ENCODE assay signal across 39 cellular contexts in genomic region chr1:36608272-36608671, GRCh38.
"Had no signal": no experiment of that assay in that cellular context is flagged by ENCODE, and none has a peak within 500 bp of the region (broad histone marks: within the 10 kb centered on the region; RNA-seq: fewer than 3 reads in every experiment).

No MANE protein-coding gene starts in this region.

- H3K36me3 ChIP-seq: adrenal gland, ascending aorta, brain microvascular endothelial cell, breast epithelium, cardiac muscle cell had no signal

- H3K4me1 ChIP-seq: adrenal gland, ascending aorta, body of pancreas, breast epithelium had no signal

- H3K4me3 Mint-ChIP-seq: activated naive CD4-positive, alpha-beta T cell treated with anti-CD3 and anti-CD28 coated beads for 36 hours; activated naive CD4-positive, alpha-beta T cell treated with anti-CD3 and anti-CD28 coated beads, Interleukin-2, amount 10 ng/mL, durations not matched to agents 7 days and 5 days; activated naive CD4-positive, alpha-beta T cell treated with anti-CD3 and anti-CD28 coated beads, Interleukin-2, amount 50 U/mL, for 24 hours; activated naive CD8-positive, alpha-beta T cell; activated naive CD8-positive, alpha-beta T cell treated with anti-CD3 and anti-CD28 coated beads for 36 hours; activated naive CD8-positive, alpha-beta T cell treated with anti-CD3 and anti-CD28 coated beads, Interleukin-2, amount 10 ng/mL, durations not matched to agents 7 days and 5 days; activated naive CD8-positive, alpha-beta T cell treated with anti-CD3 and anti-CD28 coated beads, Interleukin-2, amount 50 U/mL, for 24 hours; activated T-cell treated with anti-CD3 and anti-CD28 coated beads, Interleukin-2, amount 50 U/mL, for 24 hours; activated T-cell treated with anti-CD3 and anti-CD28 coated beads, Interleukin-2, amount 50 U/mL, for 4 hours; activated T-cell treated with anti-CD3 and anti-CD28 coated beads, Interleukin-2, amount 50 U/mL, for 72 hours; activated T-helper 1 cell treated with anti-CD3 and anti-CD28 coated beads, Interleukin-12 subunit alpha, Interleukin-12 subunit beta, Interleukin-2, Interleukin-4 antibody, amounts not matched to agents 30 ng/mL and 10 ng/mL and 1 ng/mL, durations not matched to agents 14 hours and 24 hours and 36 hours; activated T-helper 17 cell treated with anti-CD3 and anti-CD28 coated beads, Interleukin-2, amount 50 U/mL, for 72 hours; brain; central memory CD8-positive, alpha-beta T cell had no signal

- H3K27ac ChIP-seq: adrenal gland, ascending aorta, body of pancreas, brain microvascular endothelial cell, breast epithelium, cardiac muscle cell had no signal

- H3K27me3 ChIP-seq: adrenal gland, ascending aorta, body of pancreas, brain microvascular endothelial cell, cardiac muscle cell had no signal

- H3K4me1 Mint-ChIP-seq: activated naive CD4-positive, alpha-beta T cell treated with anti-CD3 and anti-CD28 coated beads, Interleukin-2, amount 10 ng/mL, durations not matched to agents 7 days and 5 days; activated naive CD4-positive, alpha-beta T cell treated with anti-CD3 and anti-CD28 coated beads, Interleukin-2, amount 50 U/mL, for 24 hours; activated naive CD8-positive, alpha-beta T cell treated with anti-CD3 and anti-CD28 coated beads for 36 hours; activated naive CD8-positive, alpha-beta T cell treated with anti-CD3 and anti-CD28 coated beads, Interleukin-2, amount 10 ng/mL, durations not matched to agents 7 days and 5 days had no signal

- H3K9me3 ChIP-seq: adrenal gland, ascending aorta, body of pancreas, breast epithelium had no signal

- FAIRE-seq: astrocyte, bronchial epithelial cell had no signal

- H3K4me3 ChIP-seq: adrenal gland, ascending aorta, body of pancreas, breast epithelium, cardiac muscle cell had no signal

- H3K27me3 Mint-ChIP-seq: activated naive CD4-positive, alpha-beta T cell treated with anti-CD3 and anti-CD28 coated beads, Interleukin-2, amount 50 U/mL, for 24 hours; activated naive CD8-positive, alpha-beta T cell treated with anti-CD3 and anti-CD28 coated beads for 36 hours; activated T-helper 17 cell treated with anti-CD3 and anti-CD28 coated beads, Interleukin-2, amount 50 U/mL, for 72 hours; central memory CD8-positive, alpha-beta T cell had no signal

- H3K36me3 Mint-ChIP-seq: activated naive CD4-positive, alpha-beta T cell treated with anti-CD3 and anti-CD28 coated beads, Interleukin-2, amount 10 ng/mL, durations not matched to agents 7 days and 5 days; activated naive CD4-positive, alpha-beta T cell treated with anti-CD3 and anti-CD28 coated beads, Interleukin-2, amount 50 U/mL, for 24 hours; activated naive CD4-positive, alpha-beta T cell treated with anti-CD3 and anti-CD28 coated beads, Interleukin-2, amount 50 U/mL, for 72 hours; activated naive CD8-positive, alpha-beta T cell; activated naive CD8-positive, alpha-beta T cell treated with anti-CD3 and anti-CD28 coated beads for 36 hours; activated naive CD8-positive, alpha-beta T cell treated with anti-CD3 and anti-CD28 coated beads, Interleukin-2, amount 10 ng/mL, durations not matched to agents 7 days and 5 days; brain had no signal

- H3K27ac Mint-ChIP-seq: activated naive CD4-positive, alpha-beta T cell treated with anti-CD3 and anti-CD28 coated beads for 36 hours; activated naive CD4-positive, alpha-beta T cell treated with anti-CD3 and anti-CD28 coated beads, Interleukin-2, amount 10 ng/mL, durations not matched to agents 7 days and 5 days; activated naive CD4-positive, alpha-beta T cell treated with anti-CD3 and anti-CD28 coated beads, Interleukin-2, amount 50 U/mL, for 24 hours; activated naive CD4-positive, alpha-beta T cell treated with anti-CD3 and anti-CD28 coated beads, Interleukin-2, amount 50 U/mL, for 72 hours; activated naive CD8-positive, alpha-beta T cell; activated naive CD8-positive, alpha-beta T cell treated with anti-CD3 and anti-CD28 coated beads for 36 hours; activated naive CD8-positive, alpha-beta T cell treated with anti-CD3 and anti-CD28 coated beads, Interleukin-2, amount 10 ng/mL, durations not matched to agents 7 days and 5 days; activated naive CD8-positive, alpha-beta T cell treated with anti-CD3 and anti-CD28 coated beads, Interleukin-2, amount 50 U/mL, for 24 hours; activated T-cell treated with anti-CD3 and anti-CD28 coated beads, Interleukin-2, amount 50 U/mL, for 24 hours; activated T-cell treated with anti-CD3 and anti-CD28 coated beads, Interleukin-2, amount 50 U/mL, for 72 hours; activated T-helper 1 cell treated with anti-CD3 and anti-CD28 coated beads, Interleukin-12 subunit alpha, Interleukin-12 subunit beta, Interleukin-2, Interleukin-4 antibody, amounts not matched to agents 30 ng/mL and 10 ng/mL and 1 ng/mL, durations not matched to agents 14 hours and 24 hours and 36 hours; activated T-helper 17 cell treated with anti-CD3 and anti-CD28 coated beads, Interleukin-2, amount 50 U/mL, for 72 hours; activated T-helper 2 cell treated with anti-CD3 and anti-CD28 coated beads, Interferon-gamma antibody, Interleukin-2, Interleukin-4, amounts not matched to agents 10 μg/mL and 5 μg/mL and 100 μg/mL, durations not matched to agents 14 hours and 24 hours and 36 hours had no signal

- DNase-seq: activated effector memory CD4-positive, alpha-beta T cell treated with anti-CD3 and anti-CD28 coated beads, Interleukin-2, amount 50 U/mL, for 16 hours; activated effector memory CD4-positive, alpha-beta T cell treated with Interleukin-2 at 50 U/mL for 16 hours; activated gamma-delta T cell; activated gamma-delta T cell treated with Interleukin-2 at 50 U/mL for 16 hours; activated naive CD4-positive, alpha-beta T cell; activated naive CD4-positive, alpha-beta T cell treated with anti-CD3 and anti-CD28 coated beads for 36 hours; activated naive CD4-positive, alpha-beta T cell treated with anti-CD3 and anti-CD28 coated beads, Interleukin-2, amount 10 ng/mL, durations not matched to agents 7 days and 5 days; activated naive CD4-positive, alpha-beta T cell treated with anti-CD3 and anti-CD28 coated beads, Interleukin-2, amount 50 U/mL, for 16 hours; activated naive CD4-positive, alpha-beta T cell treated with Interleukin-2 at 50 U/mL for 16 hours; activated naive CD8-positive, alpha-beta T cell treated with anti-CD3 and anti-CD28 coated beads for 36 hours; activated naive CD8-positive, alpha-beta T cell treated with anti-CD3 and anti-CD28 coated beads, Interleukin-2, amount 10 ng/mL, durations not matched to agents 7 days and 5 days; activated naive CD8-positive, alpha-beta T cell treated with anti-CD3 and anti-CD28 coated beads, Interleukin-2, amount 50 U/mL, for 24 hours; activated T-cell treated with anti-CD3 and anti-CD28 coated beads, Interleukin-2, amount 50 U/mL, for 24 hours; activated T-cell treated with anti-CD3 and anti-CD28 coated beads, Interleukin-2, amount 50 U/mL, for 4 hours; activated T-cell treated with anti-CD3 and anti-CD28 coated beads, Interleukin-2, amount 50 U/mL, for 48 hours; activated T-cell treated with anti-CD3 and anti-CD28 coated beads, Interleukin-2, amount 50 U/mL, for 72 hours; adrenal gland; amniotic stem cell; amygdala; anterior cingulate cortex; aorta; body of pancreas; brain microvascular endothelial cell; caudate nucleus; central memory CD4-positive, alpha-beta T cell; cerebellar nuclear complex had no signal

- ATAC-seq: activated naive CD8-positive, alpha-beta T cell treated with anti-CD3 and anti-CD28 coated beads, Interleukin-2, amount 50 U/mL, for 24 hours; activated T-cell treated with anti-CD3 and anti-CD28 coated beads, Interleukin-2, amount 50 U/mL, for 4 hours; activated T-cell treated with anti-CD3 and anti-CD28 coated beads, Interleukin-2, amount 50 U/mL, for 72 hours; activated T-helper 17 cell treated with anti-CD3 and anti-CD28 coated beads, Interleukin-2, amount 50 U/mL, for 72 hours; body of pancreas had no signal

- H3K9me3 Mint-ChIP-seq: activated naive CD4-positive, alpha-beta T cell treated with anti-CD3 and anti-CD28 coated beads for 36 hours; activated naive CD4-positive, alpha-beta T cell treated with anti-CD3 and anti-CD28 coated beads, Interleukin-2, amount 10 ng/mL, durations not matched to agents 7 days and 5 days; activated naive CD4-positive, alpha-beta T cell treated with anti-CD3 and anti-CD28 coated beads, Interleukin-2, amount 50 U/mL, for 24 hours; activated naive CD4-positive, alpha-beta T cell treated with anti-CD3 and anti-CD28 coated beads, Interleukin-2, amount 50 U/mL, for 72 hours; activated naive CD8-positive, alpha-beta T cell treated with anti-CD3 and anti-CD28 coated beads for 36 hours; activated naive CD8-positive, alpha-beta T cell treated with anti-CD3 and anti-CD28 coated beads, Interleukin-2, amount 10 ng/mL, durations not matched to agents 7 days and 5 days; activated naive CD8-positive, alpha-beta T cell treated with anti-CD3 and anti-CD28 coated beads, Interleukin-2, amount 50 U/mL, for 24 hours; activated T-cell treated with anti-CD3 and anti-CD28 coated beads, Interleukin-2, amount 50 U/mL, for 24 hours; activated T-cell treated with anti-CD3 and anti-CD28 coated beads, Interleukin-2, amount 50 U/mL, for 4 hours; activated T-cell treated with anti-CD3 and anti-CD28 coated beads, Interleukin-2, amount 50 U/mL, for 72 hours; activated T-helper 1 cell treated with anti-CD3 and anti-CD28 coated beads, Interleukin-12 subunit alpha, Interleukin-12 subunit beta, Interleukin-2, Interleukin-4 antibody, amounts not matched to agents 30 ng/mL and 10 ng/mL and 1 ng/mL, durations not matched to agents 14 hours and 24 hours and 36 hours; activated T-helper 17 cell treated with anti-CD3 and anti-CD28 coated beads, Interleukin-2, amount 50 U/mL, for 72 hours; activated T-helper 2 cell treated with anti-CD3 and anti-CD28 coated beads, Interferon-gamma antibody, Interleukin-2, Interleukin-4, amounts not matched to agents 10 μg/mL and 5 μg/mL and 100 μg/mL, durations not matched to agents 14 hours and 24 hours and 36 hours; central memory CD8-positive, alpha-beta T cell had no signal
